ENCODE assay signal across 11 cellular contexts in genomic region chr10:18216482-18216881, GRCh38.
DNase-seq lines count a peak whose midpoint lies in the region; ATAC-seq and TF ChIP-seq lines count a peak whose summit lies in the region.
"Had no signal": no experiment of that assay in that cellular context is flagged by ENCODE, and none has a peak within 500 bp of the region (broad histone marks: within the 10 kb centered on the region; RNA-seq: fewer than 3 reads in every experiment).

No MANE protein-coding gene starts in this region.

- ATAC-seq in GM21526 (IDR thresholded peaks at IDR 0.05; ENCODE audit: low FRiP score, unreplicated experiment) (no peak), GM21825 (IDR thresholded peaks at IDR 0.05; ENCODE audit: unreplicated experiment) (no peak)
- ATAC-seq: activated T-cell treated with anti-CD3 and anti-CD28 coated beads, Interleukin-2, amount 50 U/mL, for 4 hours had no signal

- no peak overlapping the region for H3K4me3 ChIP-seq in fibroblast of the aortic adventitia (ENCODE audit: low read depth, low read length)
- H3K4me3 ChIP-seq: BLaER1 treated with 17β-estradiol and CSF1 and Interleukin-3, amounts not matched to agents 10 nM and 100 nM had no signal

- DNase-seq in NCI-H2227 treated with DMSO at 0.1 percent for 48 hours (lab: John Stamatoyannopoulos, UW), result peak; percentile 3
- no peak for DNase-seq in NCI-H2227 (lab: John Stamatoyannopoulos, UW; ENCODE audit: unreplicated experiment)
- DNase-seq in RPMI8226, result peak; percentile 6
- DNase-seq in fibroblast of the aortic adventitia (ENCODE audit: low read depth), result peak; percentile 70
- peak; percentile 35 for DNase-seq in smooth muscle cell of the brain vasculature (ENCODE audit: low read depth, low spot score)
- no peak for DNase-seq in activated CD8-positive, alpha-beta memory T cell treated with anti-CD3 and anti-CD28 coated beads for 24 hours
- DNase-seq: activated T-cell treated with anti-CD3 and anti-CD28 coated beads, Interleukin-2, amount 50 U/mL, for 4 hours; NCI-H2029 treated with DMSO at 0.1 percent for 48 hours had no signal

- TF ChIP-seq CTCF in fibroblast of the aortic adventitia (IDR thresholded peaks at IDR 0.05; ENCODE audit: insufficient read depth, low read length), result peak; percentile 71

Comparison
In these comparisons a context has a peak if more than half of its experiments do, and no peak if none do; other contexts are left out.
1. DNase-seq: peak in NCI-H2227 treated with DMSO at 0.1 percent for 48 hours (single experiment), RPMI8226 (single experiment), fibroblast of the aortic adventitia (single experiment) and smooth muscle cell of the brain vasculature (single experiment); none in NCI-H2227 (single experiment) and activated CD8-positive, alpha-beta memory T cell treated with anti-CD3 and anti-CD28 coated beads for 24 hours (single experiment).